Comparison of ENCODE assay signal across 20 cellular contexts in genomic region chr2:17959833-17960232, GRCh38.
"Had no signal": no experiment of that assay in that cellular context is flagged by ENCODE, and none has a peak within 500 bp of the region (broad histone marks: within the 10 kb centered on the region; RNA-seq: fewer than 3 reads in every experiment).

No MANE protein-coding gene starts in this region.

- H3K27ac ChIP-seq: ascending aorta, epithelial cell of prostate, heart left ventricle, skin epidermis, transverse colon had no signal

- ATAC-seq: heart left ventricle; natural killer cell treated with Interleukin-12 subunit alpha and Interleukin-12 subunit beta and Interleukin-15 and Interleukin-18, amount 100 ng/mL, for 72 hours; right cardiac atrium; stimulated activated naive B cell treated with anti-CD40 and anti-IgM and Interleukin-4, amounts not matched to agents 10 μg/mL and 1 μg/mL and 100 μg/mL, for 72 hours had no signal

- H3K27me3 ChIP-seq: ascending aorta, heart left ventricle, transverse colon had no signal

- DNase-seq: activated B cell treated with CpG ODN at 0.5 μM for 24 hours; activated CD4-positive, alpha-beta T cell treated with anti-CD3 and anti-CD28 coated beads, Interleukin-2, amount 50 U/mL, for 1 hour; activated CD8-positive, alpha-beta memory T cell treated with anti-CD3 and anti-CD28 coated beads for 24 hours; activated naive CD4-positive, alpha-beta T cell; dermis blood vessel endothelial cell; foreskin melanocyte; heart left ventricle; immature natural killer cell; mesendoderm; nucleus accumbens; right cardiac atrium; stimulated activated CD4-positive, alpha-beta T cell treated with anti-CD3 and anti-CD28 coated beads, Interleukin-15, amount 100 ng/mL, for 24 hours; stimulated activated CD4-positive, alpha-beta T cell treated with anti-CD3 and anti-CD28 coated beads, Interleukin-4, amount 100 ng/mL, for 1 hour; stimulated activated naive B cell treated with anti-CD40 and anti-IgM and Interleukin-4, amounts not matched to agents 10 μg/mL and 1 μg/mL and 100 μg/mL, for 72 hours; transverse colon had no signal

- FAIRE-seq: bronchial epithelial cell had no signal

- H3K9me3 ChIP-seq: ascending aorta, heart left ventricle, transverse colon had no signal

- H3K4me1 ChIP-seq: ascending aorta, heart left ventricle, transverse colon had no signal

- H3K4me3 ChIP-seq: ascending aorta, heart left ventricle, skin epidermis, transverse colon had no signal

- H3K36me3 ChIP-seq: ascending aorta, heart left ventricle, transverse colon had no signal
